8 cellular contexts compared by ENCODE assay signal in the genomic region with DNA sequence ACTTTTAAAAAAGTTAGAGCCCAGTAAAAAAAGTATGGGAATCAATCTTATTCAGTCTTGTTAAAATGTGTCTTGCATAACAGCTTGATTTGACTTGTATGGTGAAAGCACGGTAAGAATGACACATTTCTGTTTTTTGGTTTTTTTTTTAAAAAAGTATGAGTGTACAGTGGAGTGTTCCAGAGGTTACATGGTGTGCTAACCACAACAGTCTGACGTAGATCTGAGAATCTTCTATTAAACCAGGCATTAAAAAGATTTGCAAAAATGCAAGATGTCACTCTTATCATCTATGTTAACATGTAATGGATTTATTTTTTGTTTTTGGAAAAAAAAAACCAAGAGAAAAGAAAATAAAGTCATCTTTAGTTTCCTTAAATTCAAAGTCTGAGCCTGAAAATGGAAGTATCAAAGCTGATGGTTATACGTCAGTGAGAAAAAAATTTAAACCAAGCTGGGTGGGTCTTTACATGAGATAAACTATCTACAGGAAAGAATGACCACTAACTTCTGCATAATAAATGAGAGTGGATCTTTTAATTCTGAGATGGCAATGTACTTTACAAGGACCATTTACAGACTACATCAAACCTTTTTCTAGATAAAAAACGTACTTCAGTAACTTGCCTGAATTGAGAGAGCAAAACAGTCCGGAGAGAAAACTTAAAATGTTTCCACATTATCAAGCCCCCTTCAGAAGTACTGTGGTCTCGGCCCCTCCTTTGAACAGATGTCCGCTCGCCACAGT. TPM values are rescaled to one million over a fixed set of nuclear protein-coding genes. Genes with fewer than 3 reads are reported as not detected.
A peak's percentile ranks its signal among the peaks of the same experiment; 100 is the strongest.
DNase-seq lines count a peak whose midpoint lies in the region; ATAC-seq and TF ChIP-seq lines count a peak whose summit lies in the region.

No MANE protein-coding gene starts in this region.

- H3K9ac ChIP-seq in muscle layer of colon (ENCODE audit: low read length), result peak overlapping the region; percentile 92

- no peak for ATAC-seq in HG02642 (IDR thresholded peaks at IDR 0.05; ENCODE audit: poor library complexity, unreplicated experiment)

- TF ChIP-seq CTCF in RWPE1 (conservative IDR thresholded peaks at IDR 0.05; ENCODE audit: low read depth), result no peak

- no peaks in the 10 kb centered on the region for H3K9me3 ChIP-seq in ectodermal cell (ENCODE audit: control insufficient read depth, low read length)
- H3K9me3 ChIP-seq in muscle layer of colon (ENCODE audit: low read length), result no peaks in the 10 kb centered on the region

- H3K36me3 ChIP-seq in ectodermal cell (ENCODE audit: control insufficient read depth, insufficient read depth, low read length) (peaks cover 6% of the 10 kb centered on the region), muscle layer of colon (ENCODE audit: insufficient read depth, low read length) (no peaks in the 10 kb centered on the region)

- intact Hi-C loops in posterior vena cava (cut with DNase I), result loop anchor here in 1 of 2 donors (10.0 kb wide), 1 partner anchor 71 kb away; a partner anchor contains a TSS

- CTCF ChIA-PET in RWPE1 (lab: Yijun Ruan, JAX), result no interaction called here

- WGBS in ectodermal cell, 2 experiments, result 21% methylated on average over 8 of the region's 8 CpGs

- H3K4me1 ChIP-seq in ectodermal cell (ENCODE audit: control insufficient read depth, insufficient read depth, low read length), result peaks cover 3% of the 10 kb centered on the region
- peaks cover 52% of the 10 kb centered on the region for H3K4me1 ChIP-seq in muscle layer of colon (ENCODE audit: insufficient read depth, low read length)

- DNase-seq in AML-193 (lab: John Stamatoyannopoulos, UW), result peak; percentile 55 to 58
- DNase-seq in HCEC 1CT, result peak; percentile 92
- peak; percentile 45 for DNase-seq in RWPE1 (ENCODE audit: low spot score)
- DNase-seq in posterior vena cava (ENCODE audit: low spot score), result no peak
- no peak for DNase-seq in Ammon's horn (ENCODE audit: low spot score)

- H3K27me3 ChIP-seq in ectodermal cell (ENCODE audit: control insufficient read depth, insufficient read depth, low read length, poor library complexity, severe bottlenecking) (no peaks in the 10 kb centered on the region), muscle layer of colon (ENCODE audit: control insufficient read depth in 1 of 2, insufficient read depth in 2 of 2, low read length in 2 of 2) (no peaks in the 10 kb centered on the region)

- peak overlapping the region; percentile 81 for H3K4me3 ChIP-seq in ectodermal cell (ENCODE audit: insufficient read depth, low read depth, low read length)
- H3K4me3 ChIP-seq in muscle layer of colon (ENCODE audit: low read depth in 1 of 2, low read length in 2 of 2), result peak overlapping the region; percentile 53 to 96

- H3K27ac ChIP-seq in RWPE1 (peak overlapping the region; percentile 96), ectodermal cell (ENCODE audit: insufficient read depth, low read depth, low read length, poor library complexity, severe bottlenecking) (peak overlapping the region; percentile 99), muscle layer of colon (ENCODE audit: low read depth, low read length) (peak overlapping the region; percentile 99)

- POLR2A ChIA-PET in RWPE1 (lab: Yijun Ruan, JAX; ENCODE audit: low non-redundant PET), result no interaction called here

RNA-seq across cellular contexts. Expression of a gene that starts 1.6 kb away (rescaled TPM):
- polyA plus RNA-seq in ectodermal cell (2013, experiment 1 of 4), result 31.8 TPM
- 33.6 TPM for polyA plus RNA-seq in ectodermal cell (2013, experiment 2 of 4)
- polyA plus RNA-seq in ectodermal cell (2013, experiment 3 of 4), result 27.7 TPM
- polyA plus RNA-seq in ectodermal cell (2013, experiment 4 of 4), result 31.1 TPM
- 10 to 100 TPM; 11.6 to 16.7 TPM for total RNA-seq in posterior vena cava

Comparison
In these comparisons a context has a peak if more than half of its experiments do, and no peak if none do; other contexts are left out.
1. DNase-seq: peak in AML-193 (2 of 2), HCEC 1CT (single experiment) and RWPE1 (single experiment); none in posterior vena cava (single experiment) and Ammon's horn (single experiment).
2. Peak in every context shown above with its lines, with median percentiles within 50 percentile points of each other: H3K27ac ChIP-seq.